Comparison of ENCODE assay signal across 35 cellular contexts in the genomic region with DNA sequence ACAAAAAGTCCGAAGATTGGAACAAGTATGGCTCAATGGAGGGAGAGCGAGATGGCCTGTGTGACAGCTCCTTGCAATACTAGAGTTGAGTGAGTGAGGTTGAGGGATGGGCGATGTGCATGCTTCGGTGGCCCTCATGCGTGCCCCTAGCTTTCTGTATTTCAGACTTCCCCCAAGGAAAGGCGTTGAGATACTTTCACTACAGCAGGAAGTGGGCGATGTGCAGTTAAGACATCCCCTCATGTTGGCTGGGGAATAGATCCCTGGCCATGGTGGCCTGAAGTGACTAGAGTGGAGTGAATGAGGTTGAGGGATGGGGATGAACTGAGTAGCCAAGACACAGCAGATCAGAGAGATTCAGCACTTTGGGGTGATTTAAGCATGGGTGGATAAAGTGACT.
"Had no signal": no experiment of that assay in that cellular context is flagged by ENCODE, and none has a peak within 500 bp of the region (broad histone marks: within the 10 kb centered on the region; RNA-seq: fewer than 3 reads in every experiment).

No MANE protein-coding gene starts in this region.

- H3K27me3 ChIP-seq: MG63 had no signal

- H3K36me3 ChIP-seq: MG63 had no signal

- H3K4me3 ChIP-seq: MG63 had no signal

- H3K9me3 ChIP-seq: MG63 had no signal

- DNase-seq: Karpas-422, Kasumi-1, MG63, MM.1S, MV-4-11, NCI-H1048, NCI-H1092, NCI-H1092 treated with DMSO at 0.1 percent for 48 hours, NCI-H1105, NCI-H1105 treated with DMSO at 0.1 percent for 48 hours, NCI-H1417, NCI-H1417 treated with DMSO at 0.1 percent for 48 hours, NCI-H1436, NCI-H1436 treated with DMSO at 0.1 percent for 48 hours, NCI-H146, NCI-H1694, NCI-H1694 treated with DMSO at 0.1 percent for 48 hours, NCI-H187, NCI-H187 treated with DMSO at 0.1 percent for 48 hours, NCI-H1930, NCI-H2029, NCI-H2029 treated with DMSO at 0.1 percent for 48 hours, NCI-H2081, NCI-H2081 treated with DMSO at 0.1 percent for 48 hours, NCI-H2107, NCI-H2171, NCI-H2171 treated with DMSO at 0.1 percent for 48 hours, NCI-H2227 treated with DMSO at 0.1 percent for 48 hours, NCI-H226, NCI-H345, NCI-H446, NCI-H446 treated with DMSO at 0.1 percent for 48 hours, NCI-H510A, NCI-H510A treated with DMSO at 0.1 percent for 48 hours, NCI-H524 had no signal
